1 cellular context compared by ENCODE assay signal in genomic region chr3:57555738-57556458, GRCh38.
TF ChIP-seq lines count a peak whose summit lies in the region.

PDE12 (plus strand) TSS chr3:57556274; CDS start chr3:57556380, 106 bp downstream.

TF ChIP-seq in HepG2, 621 proteins besides CTCF, POLR2A, EP300 and RAD21 (continued from another document and continues in another):
- TF ChIP-seq BCL3 (CRISPR knock-in tag; IDR thresholded peaks at IDR 0.05) (0 out of 2 replicates have a peak, but pooled peaks have one; percentile 50), SIN3B (IDR thresholded peaks at IDR 0.05; ENCODE audit: low read length) (peak; percentile 62; the same call in 1 of the 2 replicates), PLRG1 (conservative IDR thresholded peaks at IDR 0.05) (no peak), MIER3 (CRISPR knock-in tag; IDR thresholded peaks at IDR 0.05; ENCODE audit: borderline replicate concordance) (peak; percentile 78; the same call in 1 of the 2 replicates), FOXK2 (IDR thresholded peaks at IDR 0.05) (no peak), ZNF883 (CRISPR knock-in tag; IDR thresholded peaks at IDR 0.05; ENCODE audit: not compliant biosample characterization) (peak; percentile 29), ZNF576 (CRISPR knock-in tag; IDR thresholded peaks at IDR 0.05) (no peak), ZBTB20 (CRISPR knock-in tag; IDR thresholded peaks at IDR 0.05; ENCODE audit: borderline replicate concordance, low read depth) (no peak; the same call in 1 of the 2 replicates), ISL2 (CRISPR knock-in tag; IDR thresholded peaks at IDR 0.05) (peak; percentile 66; the same call in 1 of the 2 replicates), MZF1 (CRISPR knock-in tag; IDR thresholded peaks at IDR 0.05; ENCODE audit: borderline replicate concordance) (no peak), PATZ1 (CRISPR knock-in tag; IDR thresholded peaks at IDR 0.05) (peak; percentile 49; the same call in 1 of the 2 replicates), ZMYM2 (CRISPR knock-in tag; IDR thresholded peaks at IDR 0.05) (peak; percentile 91), RAD51 (IDR thresholded peaks at IDR 0.05; ENCODE audit: borderline replicate concordance) (peak; percentile 93), ZMYM4 (CRISPR knock-in tag; IDR thresholded peaks at IDR 0.05) (peak; percentile 90), STAT6 (CRISPR knock-in tag; IDR thresholded peaks at IDR 0.05; ENCODE audit: borderline replicate concordance) (no peak; the same call in 1 of the 2 replicates), SRSF9 (IDR thresholded peaks at IDR 0.05; ENCODE audit: borderline replicate concordance, insufficient read depth, low read depth, low read length, poor library complexity, severe bottlenecking) (no peak), SP5 (CRISPR knock-in tag; IDR thresholded peaks at IDR 0.05; ENCODE audit: borderline replicate concordance, low read depth) (0 out of 2 replicates have a peak, but pooled peaks have one; percentile 11), ZNF770 (CRISPR knock-in tag; IDR thresholded peaks at IDR 0.05) (no peak), ZNF503 (CRISPR knock-in tag; IDR thresholded peaks at IDR 0.05) (no peak; the same call in 1 of the 2 replicates), ZMAT5 (CRISPR knock-in tag; IDR thresholded peaks at IDR 0.05; ENCODE audit: borderline replicate concordance, low read depth) (no peak), POGK (CRISPR knock-in tag; conservative IDR thresholded peaks at IDR 0.05) (peak; percentile 79), ZNF121 (CRISPR knock-in tag; IDR thresholded peaks at IDR 0.05) (0 out of 2 replicates have a peak, but pooled peaks have one; percentile 3), JUN (CRISPR knock-in tag; IDR thresholded peaks at IDR 0.05) (no peak; the same call in 1 of the 2 replicates), NFYC (CRISPR knock-in tag; IDR thresholded peaks at IDR 0.05) (peak; percentile 12; the same call in 1 of the 2 replicates), HNF1A (IDR thresholded peaks at IDR 0.05; ENCODE audit: low read depth) (peak; percentile 42; the same call in 1 of the 2 replicates), HNF1A (CRISPR knock-in tag; IDR thresholded peaks at IDR 0.05; ENCODE audit: borderline replicate concordance) (peak; percentile 77; the same call in 1 of the 2 replicates), PPARG (CRISPR knock-in tag; conservative IDR thresholded peaks at IDR 0.05) (peak; percentile 57; the same call in 1 of the 2 replicates), ZBTB34 (CRISPR knock-in tag; IDR thresholded peaks at IDR 0.05) (peak; percentile 94), ZMYM3 (CRISPR knock-in tag; IDR thresholded peaks at IDR 0.05) (no peak), PREB (CRISPR knock-in tag; IDR thresholded peaks at IDR 0.05) (no peak)
